ENCODE assay signal across 8 cellular contexts in genomic region chr21:37700641-37701202, GRCh38.
DNase-seq lines count a peak whose midpoint lies in the region; ATAC-seq and TF ChIP-seq lines count a peak whose summit lies in the region.

No MANE protein-coding gene starts in this region.

- no peak overlapping the region for H2AFZ ChIP-seq in GM23338

- H3K27ac ChIP-seq in 22Rv1 (no peak overlapping the region), GM23338 (ENCODE audit: low read depth) (no peak overlapping the region), brain microvascular endothelial cell (no peak overlapping the region), tibial nerve (no peak overlapping the region)

- H3K27me3 ChIP-seq in GM23338 (ENCODE audit: insufficient read depth) (no peaks in the 10 kb centered on the region), brain microvascular endothelial cell (replicated peaks) (peaks cover 4% of the 10 kb centered on the region), kidney epithelial cell (ENCODE audit: control insufficient read depth, insufficient read depth, low read length) (no peaks in the 10 kb centered on the region), tibial nerve (no peaks in the 10 kb centered on the region)

- no peaks in the 10 kb centered on the region for H3K27me3 Mint-ChIP-seq in GM23338 (ENCODE audit: insufficient read depth, low read depth, poor library complexity)

- TF ChIP-seq CTCF in 22Rv1 (IDR thresholded peaks at IDR 0.05) (peak; percentile 81), GM23338 (conservative IDR thresholded peaks at IDR 0.05; ENCODE audit: low read depth in 2 of 2) (peak; percentile 82 to 89), brain microvascular endothelial cell (IDR thresholded peaks at IDR 0.05; ENCODE audit: low read depth, low read length, missing control alignments) (peak; percentile 88), kidney epithelial cell (IDR thresholded peaks at IDR 0.05; ENCODE audit: insufficient read depth, low read length, poor library complexity, severe bottlenecking) (peak; percentile 76), tibial nerve (IDR thresholded peaks at IDR 0.05) (peak in 4 of 5 experiments; percentile 28 to 47 (median 36))

- H3K4me2 ChIP-seq in GM23338: no peak overlapping the region

- peaks cover 15% of the 10 kb centered on the region for H3K9me3 Mint-ChIP-seq in GM23338

- no peaks in the 10 kb centered on the region for H3K4me1 Mint-ChIP-seq in GM23338

- peak; percentile 98 for ATAC-seq in GM23338

- H3F3A ChIP-seq in GM23338 (replicated peaks; ENCODE audit: low read depth): no peaks in the 10 kb centered on the region

- H3K36me3 ChIP-seq in GM23338 (ENCODE audit: insufficient read depth): no peaks in the 10 kb centered on the region
- no peaks in the 10 kb centered on the region for H3K36me3 ChIP-seq in brain microvascular endothelial cell (replicated peaks)
- no peaks in the 10 kb centered on the region for H3K36me3 ChIP-seq in kidney epithelial cell (ENCODE audit: control insufficient read depth, insufficient read depth, low read length)
- no peaks in the 10 kb centered on the region for H3K36me3 ChIP-seq in tibial nerve

- no peaks in the 10 kb centered on the region for H3K4me1 ChIP-seq in GM23338 (ENCODE audit: insufficient read depth)
- H3K4me1 ChIP-seq in tibial nerve: no peaks in the 10 kb centered on the region

- no peak overlapping the region for H3K27ac Mint-ChIP-seq in GM23338

- peaks cover 7% of the 10 kb centered on the region; the same call in 1 of the 3 replicates for H3K36me3 Mint-ChIP-seq in GM23338 (ENCODE audit: low read depth)

- no peaks in the 10 kb centered on the region for H4K20me1 ChIP-seq in GM23338 (replicated peaks; ENCODE audit: insufficient read depth)

- no peak overlapping the region for H3K4me3 Mint-ChIP-seq in GM23338

- no peaks in the 10 kb centered on the region for H3K9me3 ChIP-seq in tibial nerve

- no peak for TF ChIP-seq POLR2A in tibial nerve (IDR thresholded peaks at IDR 0.05)

- 40 to 51% methylated on average over 6 of the region's 6 CpGs for whole genome bisulfite sequencing in tibial nerve, 2 donors

- peak; percentile 90 for DNase-seq in GM03348 (ENCODE audit: low spot score)
- DNase-seq in GM23338 (ENCODE audit: low spot score): peak; percentile 90
- DNase-seq in HuH-7 (ENCODE audit: low spot score): peak; percentile 50
- peak; percentile 80 for DNase-seq in NCI-H82 treated with DMSO at 0.1 percent for 48 hours (lab: John Stamatoyannopoulos, UW; ENCODE audit: unreplicated experiment)
- DNase-seq in brain microvascular endothelial cell: peak; percentile 61
- DNase-seq in kidney epithelial cell (ENCODE audit: low read depth): peak; percentile 32
- DNase-seq in tibial nerve (ENCODE audit: low spot score in 2 of 2): no peak

- H3K9me2 ChIP-seq in GM23338 (ENCODE audit: insufficient read depth): peaks cover 27% of the 10 kb centered on the region

- no peaks in the 10 kb centered on the region for H3K79me2 ChIP-seq in GM23338 (replicated peaks; ENCODE audit: insufficient read depth)

- in situ Hi-C loops in brain microvascular endothelial cell (cut with HindIII; ENCODE audit: low pct_ligation_motif_present, low sequenced_read_pairs): no loop called here

- no peak for TF ChIP-seq EP300 in tibial nerve (IDR thresholded peaks at IDR 0.05)

- H3K4me3 ChIP-seq in GM23338: no peak overlapping the region
- H3K4me3 ChIP-seq in brain microvascular endothelial cell (ENCODE audit: low read depth, low read length): no peak overlapping the region
- H3K4me3 ChIP-seq in kidney epithelial cell (ENCODE audit: low read depth, low read length): no peak overlapping the region
- no peak overlapping the region for H3K4me3 ChIP-seq in tibial nerve

TF ChIP-seq in GM23338, 12 proteins besides CTCF, POLR2A, EP300 and RAD21:
- no peak for TF ChIP-seq REST (IDR thresholded peaks at IDR 0.05; ENCODE audit: unreplicated experiment)
TF ChIP-seq in GM23338: peak in this region for 0.

Comparison
In these comparisons a context has a peak if more than half of its experiments do, and no peak if none do; other contexts are left out.
1. CTCF ChIP-seq: peak in every context shown above with its lines; median percentile 88 in brain microvascular endothelial cell; 86 in GM23338; 81 in 22Rv1; 76 in kidney epithelial cell; 36 in tibial nerve.
2. DNase-seq: peak in GM03348 (single experiment), GM23338 (single experiment), HuH-7 (single experiment), NCI-H82 treated with DMSO at 0.1 percent for 48 hours (single experiment), brain microvascular endothelial cell (single experiment) and kidney epithelial cell (single experiment); none in tibial nerve (0 of 2).